In the genomic region with DNA sequence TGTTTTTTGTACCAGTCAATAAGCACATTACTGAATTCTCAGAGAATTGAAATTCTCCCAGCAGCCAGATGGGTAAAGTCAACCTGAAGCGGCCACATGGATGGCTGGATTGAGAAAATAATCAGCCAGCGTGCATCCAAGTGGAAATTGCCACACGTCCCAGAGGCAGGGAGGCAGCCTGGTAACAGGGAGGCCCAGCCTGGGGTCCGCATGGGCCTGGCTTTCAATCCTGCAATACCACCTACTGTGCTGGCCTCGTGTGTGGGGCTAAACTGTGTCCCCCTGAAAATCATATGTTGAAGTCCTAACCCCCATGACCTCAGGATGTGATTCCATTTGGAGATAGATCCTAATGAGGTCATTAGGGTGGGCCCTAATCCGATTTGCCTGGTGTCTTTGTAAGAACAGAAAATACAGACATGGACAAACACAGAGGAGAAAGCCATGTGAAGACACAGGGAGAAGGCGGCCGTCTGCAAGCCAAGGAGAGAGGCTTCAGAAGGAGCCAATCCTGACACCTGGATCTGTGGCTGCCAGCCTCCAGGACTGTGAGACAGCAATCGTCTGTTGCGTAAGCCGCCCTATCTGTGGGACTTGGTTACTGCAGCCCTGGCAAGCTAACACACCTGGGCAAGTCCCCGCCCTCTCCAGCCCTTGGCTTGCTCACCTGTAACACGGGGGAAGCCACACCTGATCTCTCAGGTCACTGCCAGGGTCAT, we compare ENCODE assay signal across 1 cellular context.
TF ChIP-seq lines count a peak whose summit lies in the region.

No MANE protein-coding gene starts in this region.

TF ChIP-seq in H1, 55 proteins besides CTCF, POLR2A, EP300 and RAD21 (continued from another document):
- TF ChIP-seq ATF3 (IDR thresholded peaks at IDR 0.05; ENCODE audit: insufficient read depth, low read depth, low read length) (0 out of 2 replicates have a peak, but pooled peaks have one; percentile 38), TAF1 (IDR thresholded peaks at IDR 0.05; ENCODE audit: low read depth, low read length) (no peak), BACH1 (IDR thresholded peaks at IDR 0.05; ENCODE audit: low read length) (no peak), RNF2 (IDR thresholded peaks at IDR 0.05; ENCODE audit: borderline replicate concordance, low read depth, low read length, missing control alignments, poor library complexity, severe bottlenecking) (no peak), KDM5A (IDR thresholded peaks at IDR 0.05; ENCODE audit: low read length) (no peak), CBX8 (IDR thresholded peaks at IDR 0.05; ENCODE audit: borderline replicate concordance, low read depth, low read length) (no peak), HDAC6 (IDR thresholded peaks at IDR 0.05; ENCODE audit: low read depth, low read length) (no peak), EGR1 (IDR thresholded peaks at IDR 0.05; ENCODE audit: borderline replicate concordance, low read depth, low read length) (no peak), SIN3A (conservative IDR thresholded peaks at IDR 0.05 in 1 of 2, IDR thresholded peaks at IDR 0.05 in 1 of 2; ENCODE audit: low read depth in 1 of 2, low read length in 2 of 2) (peak in 1 of 2 experiments; percentile 73; a peak in 2 of 4 replicates), ATF2 (IDR thresholded peaks at IDR 0.05; ENCODE audit: low read length) (no peak), TCF12 (IDR thresholded peaks at IDR 0.05; ENCODE audit: low read depth, low read length) (peak; percentile 82), SIX5 (IDR thresholded peaks at IDR 0.05; ENCODE audit: low read depth, low read length) (no peak), SIRT6 (IDR thresholded peaks at IDR 0.05; ENCODE audit: low read length) (no peak), CREB1 (IDR thresholded peaks at IDR 0.05) (peak; percentile 37; the same call in 1 of the 2 replicates), POLR2AphosphoS5 (IDR thresholded peaks at IDR 0.05; ENCODE audit: low read depth, low read length) (no peak), KDM1A (IDR thresholded peaks at IDR 0.05; ENCODE audit: borderline replicate concordance, low read length) (no peak), POU5F1 (IDR thresholded peaks at IDR 0.05; ENCODE audit: low read depth, low read length) (no peak), CEBPB (IDR thresholded peaks at IDR 0.05; ENCODE audit: low read depth, low read length) (peak; percentile 98), CTBP2 (IDR thresholded peaks at IDR 0.05; ENCODE audit: borderline replicate concordance, insufficient read depth, insufficient read length, low read length) (no peak), SAP30 (IDR thresholded peaks at IDR 0.05; ENCODE audit: insufficient read depth, insufficient replicate concordance, low read length) (no peak), TBP (IDR thresholded peaks at IDR 0.05; ENCODE audit: low read depth, low read length) (no peak), USF2 (IDR thresholded peaks at IDR 0.05; ENCODE audit: low read length) (no peak), BRCA1 (IDR thresholded peaks at IDR 0.05; ENCODE audit: low read depth, low read length) (no peak), BCL11A (IDR thresholded peaks at IDR 0.05; ENCODE audit: low read depth in 2 of 2, low read length in 2 of 2) (no peak), CHD7 (IDR thresholded peaks at IDR 0.05; ENCODE audit: insufficient replicate concordance, low read length) (no peak), ZNF274 (IDR thresholded peaks at IDR 0.05; ENCODE audit: borderline replicate concordance, extremely low read depth, low read length) (no peak), MAFK (IDR thresholded peaks at IDR 0.05; ENCODE audit: low read depth, low read length) (no peak), NANOG (IDR thresholded peaks at IDR 0.05; ENCODE audit: insufficient read depth, low read depth, low read length, poor library complexity, severe bottlenecking) (no peak), SP2 (IDR thresholded peaks at IDR 0.05; ENCODE audit: low read length) (no peak), GTF2F1 (IDR thresholded peaks at IDR 0.05; ENCODE audit: borderline replicate concordance, low read depth, low read length) (no peak), GABPA (IDR thresholded peaks at IDR 0.05; ENCODE audit: borderline replicate concordance, insufficient read depth, low read length) (no peak), CHD1 (IDR thresholded peaks at IDR 0.05; ENCODE audit: low read depth, low read length) (no peak), FOSL1 (IDR thresholded peaks at IDR 0.05; ENCODE audit: insufficient read depth, low read depth, low read length) (no peak), CHD2 (IDR thresholded peaks at IDR 0.05; ENCODE audit: low read length) (no peak), SP1 (IDR thresholded peaks at IDR 0.05; ENCODE audit: low read depth, low read length) (no peak)
